Comparison of ENCODE assay signal across 30 cellular contexts in genomic region chr15:62440310-62440709, GRCh38. TPM values are rescaled to one million over a fixed set of nuclear protein-coding genes. Genes with fewer than 3 reads are reported as not detected.
DNase-seq lines count a peak whose midpoint lies in the region; ATAC-seq and TF ChIP-seq lines count a peak whose summit lies in the region.
"Had no signal": no experiment of that assay in that cellular context is flagged by ENCODE, and none has a peak within 500 bp of the region (broad histone marks: within the 10 kb centered on the region; RNA-seq: fewer than 3 reads in every experiment).

No MANE protein-coding gene starts in this region.

- H3K4me1 ChIP-seq in right atrium auricular region = peaks cover 0 to 27% of the 10 kb centered on the region in 2 donors
- peaks cover 37% of the 10 kb centered on the region for H3K4me1 ChIP-seq in vagina
- no peaks in the 10 kb centered on the region for H3K4me1 ChIP-seq in upper lobe of right lung
- H3K4me1 ChIP-seq: left lung, SJCRH30 had no signal

- no peak for DNase-seq in Right ventricle myocardium inferior (ENCODE audit: missing footprints)
- no peak for DNase-seq in right atrium auricular region (ENCODE audit: low spot score)
- peak; percentile 77 for DNase-seq in cerebellar cortex (ENCODE audit: low spot score)
- DNase-seq in retina = peak; percentile 52
- no peak for DNase-seq in vagina (ENCODE audit: extremely low spot score in 2 of 2)
- no peak for DNase-seq in upper lobe of right lung
- DNase-seq in stimulated activated naive CD8-positive, alpha-beta T cell treated with anti-CD3 and anti-CD28 coated beads, Interleukin-15, amount 100 ng/mL, for 72 hours = no peak
- DNase-seq in NCI-H1694 (lab: John Stamatoyannopoulos, UW) = no peak
- DNase-seq: activated CD4-positive, alpha-beta memory T cell treated with anti-CD3 and anti-CD28 coated beads, Interleukin-2, amount 10 ng/mL, durations not matched to agents 7 days and 5 days; activated CD4-positive, CD25-positive, alpha-beta regulatory T cell treated with anti-CD3 and anti-CD28 coated beads, Interleukin-2, amount 50 U/mL, for 72 hours; activated CD8-positive, alpha-beta memory T cell treated with anti-CD3 and anti-CD28 coated beads, Interleukin-2, amount 50 U/mL, for 48 hours; activated naive CD4-positive, alpha-beta T cell treated with anti-CD3 and anti-CD28 coated beads, Interleukin-2, amount 10 ng/mL, durations not matched to agents 7 days and 5 days; amniotic stem cell; CD8-positive, alpha-beta T cell; left lung; naive B cell; NCI-H1092 treated with DMSO at 0.1 percent for 48 hours; NCI-H1930; NCI-H226; NCI-H748 treated with DMSO at 0.1 percent for 48 hours; SJCRH30; stimulated activated CD4-positive, alpha-beta T cell treated with anti-CD3 and anti-CD28 coated beads, Interleukin-1b, Interleukin-23, amount 100 ng/mL, for 48 hours; stimulated activated CD8-positive, alpha-beta memory T cell treated with anti-CD3 and anti-CD28 coated beads, Interleukin-4, amount 100 ng/mL, for 48 hours; substantia nigra had no signal

- no peak for TF ChIP-seq POLR2A in vagina (IDR thresholded peaks at IDR 0.05)

- H3K27ac ChIP-seq in right atrium auricular region = no peak overlapping the region
- H3K27ac ChIP-seq in vagina = peak overlapping the region; percentile 42
- no peak overlapping the region for H3K27ac ChIP-seq in upper lobe of right lung
- H3K27ac ChIP-seq: hepatocyte, left lung, neutrophil, SJCRH30, uterus had no signal

- H3K9me3 Mint-ChIP-seq in stimulated activated naive CD8-positive, alpha-beta T cell treated with anti-CD3 and anti-CD28 coated beads, Interleukin-15, amount 100 ng/mL, for 72 hours = no peaks in the 10 kb centered on the region
- H3K9me3 Mint-ChIP-seq: activated CD4-positive, alpha-beta memory T cell treated with anti-CD3 and anti-CD28 coated beads, Interleukin-2, amount 10 ng/mL, durations not matched to agents 7 days and 5 days; activated naive CD4-positive, alpha-beta T cell treated with anti-CD3 and anti-CD28 coated beads, Interleukin-2, amount 10 ng/mL, durations not matched to agents 7 days and 5 days; IgD-negative memory B cell had no signal

- TF ChIP-seq CTCF in right atrium auricular region (IDR thresholded peaks at IDR 0.05) (no peak), vagina (IDR thresholded peaks at IDR 0.05) (no peak), upper lobe of right lung (IDR thresholded peaks at IDR 0.05) (no peak)

- no peak overlapping the region for H3K4me3 ChIP-seq in right atrium auricular region
- no peak overlapping the region for H3K4me3 ChIP-seq in vagina
- no peak overlapping the region for H3K4me3 ChIP-seq in upper lobe of right lung
- H3K4me3 ChIP-seq: coronary artery, hepatocyte, left lung, SJCRH30, smooth muscle cell, uterus had no signal

- intact Hi-C loops in Right ventricle myocardium inferior (cut with DNase I) (no loop called here), vagina (cut with DNase I) (no loop called here), upper lobe of right lung (cut with DNase I) (no loop called here)

- no peaks in the 10 kb centered on the region for H3K9me3 ChIP-seq in right atrium auricular region
- H3K9me3 ChIP-seq in vagina = no peaks in the 10 kb centered on the region
- no peaks in the 10 kb centered on the region for H3K9me3 ChIP-seq in upper lobe of right lung
- H3K9me3 ChIP-seq: left lung, neutrophil, SJCRH30, uterus had no signal

- H3K27ac Mint-ChIP-seq in stimulated activated naive CD8-positive, alpha-beta T cell treated with anti-CD3 and anti-CD28 coated beads, Interleukin-15, amount 100 ng/mL, for 72 hours = no peak overlapping the region
- H3K27ac Mint-ChIP-seq: activated CD4-positive, alpha-beta memory T cell treated with anti-CD3 and anti-CD28 coated beads, Interleukin-2, amount 10 ng/mL, durations not matched to agents 7 days and 5 days; activated naive CD4-positive, alpha-beta T cell treated with anti-CD3 and anti-CD28 coated beads, Interleukin-2, amount 10 ng/mL, durations not matched to agents 7 days and 5 days; CD8-positive, alpha-beta T cell; IgD-negative memory B cell; naive B cell had no signal

- H3K36me3 ChIP-seq in right atrium auricular region (no peaks in the 10 kb centered on the region), vagina (no peaks in the 10 kb centered on the region), upper lobe of right lung (no peaks in the 10 kb centered on the region)
- H3K36me3 ChIP-seq: left lung, neutrophil, SJCRH30, uterus had no signal

- no peaks in the 10 kb centered on the region for H3K27me3 Mint-ChIP-seq in stimulated activated naive CD8-positive, alpha-beta T cell treated with anti-CD3 and anti-CD28 coated beads, Interleukin-15, amount 100 ng/mL, for 72 hours
- H3K27me3 Mint-ChIP-seq: activated CD4-positive, alpha-beta memory T cell treated with anti-CD3 and anti-CD28 coated beads, Interleukin-2, amount 10 ng/mL, durations not matched to agents 7 days and 5 days; activated naive CD4-positive, alpha-beta T cell treated with anti-CD3 and anti-CD28 coated beads, Interleukin-2, amount 10 ng/mL, durations not matched to agents 7 days and 5 days; IgD-negative memory B cell had no signal

- no peak overlapping the region for H3K4me3 Mint-ChIP-seq in stimulated activated naive CD8-positive, alpha-beta T cell treated with anti-CD3 and anti-CD28 coated beads, Interleukin-15, amount 100 ng/mL, for 72 hours
- H3K4me3 Mint-ChIP-seq: activated CD4-positive, alpha-beta memory T cell treated with anti-CD3 and anti-CD28 coated beads, Interleukin-2, amount 10 ng/mL, durations not matched to agents 7 days and 5 days; activated naive CD4-positive, alpha-beta T cell treated with anti-CD3 and anti-CD28 coated beads, Interleukin-2, amount 10 ng/mL, durations not matched to agents 7 days and 5 days; CD8-positive, alpha-beta T cell; IgD-negative memory B cell; naive B cell had no signal

- H3K4me1 Mint-ChIP-seq in stimulated activated naive CD8-positive, alpha-beta T cell treated with anti-CD3 and anti-CD28 coated beads, Interleukin-15, amount 100 ng/mL, for 72 hours = no peaks in the 10 kb centered on the region
- H3K4me1 Mint-ChIP-seq: activated CD4-positive, alpha-beta memory T cell treated with anti-CD3 and anti-CD28 coated beads, Interleukin-2, amount 10 ng/mL, durations not matched to agents 7 days and 5 days; activated naive CD4-positive, alpha-beta T cell treated with anti-CD3 and anti-CD28 coated beads, Interleukin-2, amount 10 ng/mL, durations not matched to agents 7 days and 5 days; IgD-negative memory B cell; naive B cell had no signal

- H3K27me3 ChIP-seq in right atrium auricular region = no peaks in the 10 kb centered on the region
- H3K27me3 ChIP-seq in vagina = no peaks in the 10 kb centered on the region
- no peaks in the 10 kb centered on the region for H3K27me3 ChIP-seq in upper lobe of right lung
- H3K27me3 ChIP-seq: hepatocyte, left lung, neutrophil, SJCRH30, uterus had no signal

- ATAC-seq in Right ventricle myocardium inferior (peak; percentile 31), upper lobe of right lung (no peak)
- ATAC-seq in stimulated activated naive CD8-positive, alpha-beta T cell treated with anti-CD3 and anti-CD28 coated beads, Interleukin-15, amount 100 ng/mL, for 72 hours = no peak
- ATAC-seq: CD8-positive, alpha-beta T cell; left lung had no signal

RNA-seq across cellular contexts. Expression of gene TLN2, which starts 50.0 kb away (rescaled TPM):
- total RNA-seq in Right ventricle myocardium inferior = 51.6 TPM
- 10 to 100 TPM; 19.6 to 31.0 TPM for total RNA-seq in right atrium auricular region
- total RNA-seq in vagina = 48.9 TPM
- total RNA-seq in upper lobe of right lung = 9.3 TPM

Comparison
In these comparisons a context has a peak if more than half of its experiments do, and no peak if none do; other contexts are left out.
1. DNase-seq: peak in cerebellar cortex (single experiment) and retina (single experiment); none in Right ventricle myocardium inferior (single experiment), right atrium auricular region (single experiment), vagina (0 of 2), upper lobe of right lung (single experiment), stimulated activated naive CD8-positive, alpha-beta T cell treated with anti-CD3 and anti-CD28 coated beads, Interleukin-15, amount 100 ng/mL, for 72 hours (0 of 2) and NCI-H1694 (single experiment).